1 cellular context compared by ENCODE assay signal in genomic region chr2:60839126-60839813, GRCh38.
TF ChIP-seq lines count a peak whose summit lies in the region.

No MANE protein-coding gene starts in this region.

TF ChIP-seq in GM12878, 131 proteins besides CTCF, POLR2A, EP300 and RAD21 (continued from another document):
- peak; percentile 55 for TF ChIP-seq RUNX3 (IDR thresholded peaks at IDR 0.05; ENCODE audit: low read length)
- TF ChIP-seq RELA (IDR thresholded peaks at IDR 0.05; ENCODE audit: borderline replicate concordance, partially characterized antibody), result peak; percentile 44
- no peak for TF ChIP-seq IRF5 (IDR thresholded peaks at IDR 0.05; ENCODE audit: borderline replicate concordance)
- 0 out of 2 replicates have a peak, but pooled peaks have one; percentile 28 for TF ChIP-seq NBN (IDR thresholded peaks at IDR 0.05)
- peak; percentile 9; the same call in 1 of the 2 replicates for TF ChIP-seq YY1 (IDR thresholded peaks at IDR 0.05; ENCODE audit: low read depth, low read length)
- peak in 1 of 2 experiments; percentile 35; a peak in 1 of 4 replicates for TF ChIP-seq IKZF2 (IDR thresholded peaks at IDR 0.05)
- no peak for TF ChIP-seq LARP7 (IDR thresholded peaks at IDR 0.05)
- peak; percentile 57; the same call in 1 of the 2 replicates for TF ChIP-seq CREM (IDR thresholded peaks at IDR 0.05; ENCODE audit: low read depth)
- TF ChIP-seq MEF2B (IDR thresholded peaks at IDR 0.05; ENCODE audit: partially characterized antibody, poor library complexity, severe bottlenecking), result peak; percentile 42
- TF ChIP-seq POU2F2 (IDR thresholded peaks at IDR 0.05; ENCODE audit: borderline replicate concordance, low read depth, low read length), result peak; percentile 39; the same call in 1 of the 3 replicates
- TF ChIP-seq NFXL1 (IDR thresholded peaks at IDR 0.05; ENCODE audit: borderline replicate concordance), result no peak
- no peak for TF ChIP-seq SMC3 (IDR thresholded peaks at IDR 0.05; ENCODE audit: borderline replicate concordance, low read length)
- TF ChIP-seq TCF3 (IDR thresholded peaks at IDR 0.05; ENCODE audit: borderline replicate concordance, insufficient read depth, low read depth, low read length), result no peak
- TF ChIP-seq BCL3 (IDR thresholded peaks at IDR 0.05; ENCODE audit: borderline replicate concordance, insufficient read depth, low read depth, low read length, poor library complexity, severe bottlenecking), result peak; percentile 63
